In genomic region chr19:47686679-47687450, GRCh38 we compare ENCODE assay signal across 17 cellular contexts. TPM values are rescaled to one million over a fixed set of nuclear protein-coding genes. Genes with fewer than 3 reads are reported as not detected.
DNase-seq lines count a peak whose midpoint lies in the region; ATAC-seq, FAIRE-seq and TF ChIP-seq lines count a peak whose summit lies in the region.
"Had no signal": no experiment of that assay in that cellular context is flagged by ENCODE, and none has a peak within 500 bp of the region (broad histone marks: within the 10 kb centered on the region; RNA-seq: fewer than 3 reads in every experiment).

No MANE protein-coding gene starts in this region.

- WGBS in H9 (ENCODE audit: extremely low coverage, insufficient read length, low lambda C conversion rate), result no CpG with 5 or more reads among the region's 7 CpGs
- 65% methylated on average over 7 of the region's 7 CpGs for WGBS in K562 (ENCODE audit: insufficient coverage, low coverage, missing lambda C conversion rate)

- H3K4me3 Mint-ChIP-seq in activated T-cell treated with anti-CD3 and anti-CD28 coated beads, Interleukin-2, amount 50 U/mL, for 72 hours, result no peak overlapping the region
- no peak overlapping the region for H3K4me3 Mint-ChIP-seq in activated T-cell treated with anti-CD3 and anti-CD28 coated beads, Interleukin-2, amount 50 U/mL, for 4 hours
- H3K4me3 Mint-ChIP-seq in H9, result no peak overlapping the region

- H2BK12ac ChIP-seq in H9 (ENCODE audit: insufficient read length, low read depth, low read length), result no peak overlapping the region

- peak overlapping the region; percentile 0 for H3K27ac Mint-ChIP-seq in activated T-cell treated with anti-CD3 and anti-CD28 coated beads, Interleukin-2, amount 50 U/mL, for 72 hours
- H3K27ac Mint-ChIP-seq in H9, result peak overlapping the region in 2 of 3 experiments; percentile 6 to 8; a peak in 2 of 7 replicates

- H3K27me3 Mint-ChIP-seq in activated T-cell treated with anti-CD3 and anti-CD28 coated beads, Interleukin-2, amount 50 U/mL, for 72 hours (ENCODE audit: low read depth), result no peaks in the 10 kb centered on the region
- no peaks in the 10 kb centered on the region for H3K27me3 Mint-ChIP-seq in activated T-cell treated with anti-CD3 and anti-CD28 coated beads, Interleukin-2, amount 50 U/mL, for 4 hours (ENCODE audit: low read depth)
- no peaks in the 10 kb centered on the region for H3K27me3 Mint-ChIP-seq in H9 (ENCODE audit: low read depth)
- H3K27me3 Mint-ChIP-seq: CD4-positive, CD25-positive, alpha-beta regulatory T cell had no signal

- no peaks in the 10 kb centered on the region for H4K20me1 ChIP-seq in H9 (ENCODE audit: control insufficient read depth, insufficient read depth, insufficient read length)
- 0 out of 2 replicates have a peak, but pooled peaks cover 4% of the 10 kb centered on the region for H4K20me1 ChIP-seq in K562 (replicated peaks; ENCODE audit: control insufficient read depth, insufficient read depth, low read length)
- peaks cover 20% of the 10 kb centered on the region for H4K20me1 ChIP-seq in osteoblast (ENCODE audit: insufficient read depth, low read length)

- H4K5ac ChIP-seq in H9 (ENCODE audit: insufficient read length, low read depth, low read length), result no peak overlapping the region

- POLR2A ChIA-PET in K562 (lab: Yijun Ruan, JAX), result no interaction called here

- H3K36me3 ChIP-seq in K562 (ENCODE audit: control insufficient read depth, insufficient read depth, low read length), result 0 out of 3 replicates have a peak, but pooled peaks cover 2% of the 10 kb centered on the region
- H3K36me3 ChIP-seq in osteoblast (ENCODE audit: insufficient read depth, low read length), result peaks cover 23% of the 10 kb centered on the region
- H3K36me3 ChIP-seq: HAP-1 had no signal

- H3K27me3 ChIP-seq in H9 (ENCODE audit: insufficient read depth, low read length) (no peaks in the 10 kb centered on the region), K562 (ENCODE audit: control insufficient read depth in 2 of 2, insufficient read depth in 2 of 2, low read length in 2 of 2) (no peaks in the 10 kb centered on the region), osteoblast (ENCODE audit: insufficient read depth, low read length) (no peaks in the 10 kb centered on the region)
- H3K27me3 ChIP-seq: BLaER1 treated with 17β-estradiol and CSF1 and Interleukin-3, amounts not matched to agents 10 nM and 100 nM had no signal

- H2BK120ac ChIP-seq in H9 (ENCODE audit: low read depth, low read length, poor library complexity, severe bottlenecking), result no peak overlapping the region

- FAIRE-seq in K562 (lab: Jason Lieb, UNC), result no peak
- FAIRE-seq: GM12892, GM19239 had no signal

- H3K4me3 ChIP-seq in K562, result no peak overlapping the region
- H3K4me3 ChIP-seq in osteoblast (ENCODE audit: insufficient read depth, low read length), result no peak overlapping the region
- H3K4me3 ChIP-seq: BLaER1 treated with 17β-estradiol and CSF1 and Interleukin-3, amounts not matched to agents 10 nM and 100 nM; HAP-1 had no signal

- H3K9me3 ChIP-seq in H9 (ENCODE audit: control insufficient read depth, low read depth, low read length), result no peaks in the 10 kb centered on the region
- H3K9me3 ChIP-seq in K562 (replicated peaks; ENCODE audit: control insufficient read depth, insufficient read depth, low read depth, low read length), result no peaks in the 10 kb centered on the region
- H3K9me3 ChIP-seq in osteoblast (ENCODE audit: low read depth, low read length), result no peaks in the 10 kb centered on the region
- H3K9me3 ChIP-seq: BLaER1 treated with 17β-estradiol and CSF1 and Interleukin-3, amounts not matched to agents 10 nM and 100 nM; HAP-1 had no signal

- H3K4ac ChIP-seq in H9 (ENCODE audit: low read depth, low read length), result no peak overlapping the region

- TF ChIP-seq CTCF in H9 (conservative IDR thresholded peaks at IDR 0.05) (no peak), K562 (IDR thresholded peaks at IDR 0.05 in 2 of 3, conservative IDR thresholded peaks at IDR 0.05 in 1 of 3; ENCODE audit: insufficient read depth in 2 of 3, low read depth in 1 of 3, low read length in 3 of 3) (no peak), osteoblast (IDR thresholded peaks at IDR 0.05; ENCODE audit: extremely low read depth, low read depth, low read length) (no peak)

- no peak overlapping the region for H3K14ac ChIP-seq in H9 (ENCODE audit: insufficient read depth, low read length)

- no peak overlapping the region for H3K23ac ChIP-seq in H9 (ENCODE audit: insufficient read length, low read depth, low read length)

- H3K9me1 ChIP-seq in K562 (ENCODE audit: control insufficient read depth, insufficient read depth, low read length), result peaks cover 4% of the 10 kb centered on the region

- H3K9ac ChIP-seq in H9 (ENCODE audit: extremely low read depth, insufficient read length, low read length), result no peak overlapping the region
- H3K9ac ChIP-seq in K562 (ENCODE audit: insufficient read depth in 1 of 2, low read depth in 2 of 2, low read length in 2 of 2), result no peak overlapping the region
- H3K9ac ChIP-seq: BLaER1 treated with 17β-estradiol and CSF1 and Interleukin-3, amounts not matched to agents 10 nM and 100 nM had no signal

- H2AFZ ChIP-seq in H9 (ENCODE audit: low read length), result no peak overlapping the region
- no peak overlapping the region for H2AFZ ChIP-seq in K562 (ENCODE audit: low read depth, low read length)
- H2AFZ ChIP-seq in osteoblast (ENCODE audit: low read length), result no peak overlapping the region

- DNase-seq in activated T-cell treated with anti-CD3 and anti-CD28 coated beads, Interleukin-2, amount 50 U/mL, for 72 hours, result no peak
- DNase-seq in activated T-cell treated with anti-CD3 and anti-CD28 coated beads, Interleukin-2, amount 50 U/mL, for 4 hours, result no peak
- DNase-seq in H9 (no peak), K562 (ENCODE audit: extremely low read depth in 1 of 4, low spot score in 3 of 4) (no peak), osteoblast (ENCODE audit: insufficient read length, low spot score, missing footprints) (peak; percentile 27), ureter (ENCODE audit: low spot score) (no peak)
- DNase-seq: 8988T; CD4-positive, CD25-positive, alpha-beta regulatory T cell; DMS79; GOT3 had no signal

- no peak for TF ChIP-seq EP300 in K562 (IDR thresholded peaks at IDR 0.05; ENCODE audit: low read length)

- H3T11ph ChIP-seq in H9 (ENCODE audit: low read length), result no peak overlapping the region

- H3K4me1 ChIP-seq in H9 (ENCODE audit: insufficient read depth, low read length) (no peaks in the 10 kb centered on the region), K562 (replicated peaks in 1 of 2; ENCODE audit: control insufficient read depth in 2 of 2, insufficient read depth in 2 of 2, low read length in 2 of 2) (peaks cover 3 to 4% of the 10 kb centered on the region in 2 experiments; a peak in 3 of 5 replicates), osteoblast (ENCODE audit: insufficient read depth, low read length) (no peaks in the 10 kb centered on the region)
- H3K4me1 ChIP-seq: BLaER1 treated with 17β-estradiol and CSF1 and Interleukin-3, amounts not matched to agents 10 nM and 100 nM had no signal

- no peaks in the 10 kb centered on the region for H3K9me3 Mint-ChIP-seq in activated T-cell treated with anti-CD3 and anti-CD28 coated beads, Interleukin-2, amount 50 U/mL, for 72 hours
- no peaks in the 10 kb centered on the region for H3K9me3 Mint-ChIP-seq in activated T-cell treated with anti-CD3 and anti-CD28 coated beads, Interleukin-2, amount 50 U/mL, for 4 hours
- H3K9me3 Mint-ChIP-seq in H9, result no peaks in the 10 kb centered on the region
- H3K9me3 Mint-ChIP-seq: CD4-positive, CD25-positive, alpha-beta regulatory T cell had no signal

- H2AK5ac ChIP-seq in H9 (ENCODE audit: insufficient read length, low read length), result no peak overlapping the region

- H3K36me3 Mint-ChIP-seq in activated T-cell treated with anti-CD3 and anti-CD28 coated beads, Interleukin-2, amount 50 U/mL, for 72 hours (ENCODE audit: insufficient read depth in 2 of 2), result peaks cover 0 to 1% of the 10 kb centered on the region in 2 donors
- peaks cover 18% of the 10 kb centered on the region for H3K36me3 Mint-ChIP-seq in activated T-cell treated with anti-CD3 and anti-CD28 coated beads, Interleukin-2, amount 50 U/mL, for 4 hours (ENCODE audit: insufficient read depth)
- peaks cover 7 to 40% (median 37%) of the 10 kb centered on the region in 3 experiments; a peak in 6 of 7 replicates for H3K36me3 Mint-ChIP-seq in H9 (ENCODE audit: insufficient read depth in 1 of 3, low read depth in 3 of 3)

- H2BK20ac ChIP-seq in H9 (ENCODE audit: low read depth, low read length, poor library complexity, severe bottlenecking), result no peak overlapping the region

- H3K23me2 ChIP-seq in H9 (ENCODE audit: insufficient read length, low read depth, low read length, poor library complexity, severe bottlenecking), result no peaks in the 10 kb centered on the region

- H3K18ac ChIP-seq in H9 (ENCODE audit: insufficient read length, low read depth, low read length), result no peak overlapping the region

- no peak overlapping the region for H3K56ac ChIP-seq in H9 (ENCODE audit: insufficient read length, low read depth, low read length)

- no peak for TF ChIP-seq RAD21 in K562 (CRISPR knock-in tag; conservative IDR thresholded peaks at IDR 0.05 in 1 of 2, IDR thresholded peaks at IDR 0.05 in 1 of 2)

- H3K79me2 ChIP-seq in H9 (ENCODE audit: insufficient read depth, low read length) (no peaks in the 10 kb centered on the region), K562 (ENCODE audit: control insufficient read depth, insufficient read depth, low read length) (no peaks in the 10 kb centered on the region), osteoblast (ENCODE audit: insufficient read depth, low read length) (peaks cover 15% of the 10 kb centered on the region)

- no peak for TF ChIP-seq POLR2A in K562 (conservative IDR thresholded peaks at IDR 0.05)

- no peak overlapping the region for H4K8ac ChIP-seq in H9 (replicated peaks; ENCODE audit: insufficient read length, low read depth, low read length)

- intact Hi-C loops in K562 (cut with micrococcal nuclease), result no loop called here

- no peaks in the 10 kb centered on the region for H3K4me1 Mint-ChIP-seq in activated T-cell treated with anti-CD3 and anti-CD28 coated beads, Interleukin-2, amount 50 U/mL, for 72 hours (ENCODE audit: low read depth)
- H3K4me1 Mint-ChIP-seq in activated T-cell treated with anti-CD3 and anti-CD28 coated beads, Interleukin-2, amount 50 U/mL, for 4 hours (ENCODE audit: low read depth), result no peaks in the 10 kb centered on the region
- no peaks in the 10 kb centered on the region for H3K4me1 Mint-ChIP-seq in H9

- H3K27ac ChIP-seq in H9 (ENCODE audit: insufficient read length, low read depth, low read length), result no peak overlapping the region
- no peak overlapping the region for H3K27ac ChIP-seq in K562 (ENCODE audit: extremely low read depth, low read depth, low read length)
- H3K27ac ChIP-seq in osteoblast (ENCODE audit: low read depth, low read length), result no peak overlapping the region
- H3K27ac ChIP-seq: BLaER1 treated with 17β-estradiol and CSF1 and Interleukin-3, amounts not matched to agents 10 nM and 100 nM; HL-60 had no signal

- no peak overlapping the region for H3K4me2 ChIP-seq in H9 (ENCODE audit: insufficient read depth, insufficient read length, low read length)
- no peak overlapping the region for H3K4me2 ChIP-seq in K562 (ENCODE audit: insufficient read depth, low read length)
- H3K4me2 ChIP-seq in osteoblast (ENCODE audit: insufficient read depth, low read length), result no peak overlapping the region
- H3K4me2 ChIP-seq: BLaER1 treated with 17β-estradiol and CSF1 and Interleukin-3, amounts not matched to agents 10 nM and 100 nM had no signal

- no peak overlapping the region for H4K91ac ChIP-seq in H9 (ENCODE audit: insufficient read length, low read depth, low read length)

- no peaks in the 10 kb centered on the region for H3K79me1 ChIP-seq in H9 (ENCODE audit: insufficient read depth, low read depth, low read length, poor library complexity, severe bottlenecking)

- in situ Hi-C loops in K562 (cut with MboI), result no loop called here

- no peak overlapping the region for H2BK15ac ChIP-seq in H9 (ENCODE audit: low read depth, low read length)

- H2BK5ac ChIP-seq in H9 (ENCODE audit: insufficient read length, low read length), result no peak overlapping the region

- ATAC-seq in activated T-cell treated with anti-CD3 and anti-CD28 coated beads, Interleukin-2, amount 50 U/mL, for 72 hours (replicated peaks in 1 of 2), result no peak
- no peak for ATAC-seq in activated T-cell treated with anti-CD3 and anti-CD28 coated beads, Interleukin-2, amount 50 U/mL, for 4 hours
- no peak for ATAC-seq in K562
- ATAC-seq in GM18858 (IDR thresholded peaks at IDR 0.05; ENCODE audit: unreplicated experiment), result no peak

- BruUV-seq in K562 (replicated peaks; lab: Mats Ljungman, UMichigan), result no TSS peak

- CTCF ChIA-PET in K562 (lab: Yijun Ruan, JAX; ENCODE audit: low intra/inter-chr PET ratio), result no interaction called here

RNA-seq across cellular contexts. Expression of gene EHD2, which starts 26.4 kb away (rescaled TPM):
- total RNA-seq in activated T-cell treated with anti-CD3 and anti-CD28 coated beads, Interleukin-2, amount 50 U/mL, for 72 hours, result 1 to 10 TPM; 1.6 to 2.9 TPM
- under 1 TPM; 0.26 to 0.66 (median 0.43) TPM for total RNA-seq in activated T-cell treated with anti-CD3 and anti-CD28 coated beads, Interleukin-2, amount 50 U/mL, for 4 hours
- total RNA-seq in H9 (2021) (18.7 and 19.7 TPM in 2 replicates), K562 (2014; rRNA removed) (4.3 and 5.9 TPM in 2 replicates), K562 (2014; rRNA removed; fragmentation: Illumina TruSeq; extraction: Trizol) (1.6 and 1.8 TPM in 2 replicates), K562 (2015; rRNA removed; fragmentation: Illumina TruSeq; extraction: Trizol) (1.8 and 2.3 TPM in 2 replicates), K562 (2021) (26.3 and 32.2 TPM in 2 replicates), osteoblast (136 and 144 TPM in 2 replicates), ureter (126 TPM)
- total RNA-seq in K562 (2011; cell fraction: chromatin; rRNA removed; ENCODE audit: low replicate concordance), result 11.5 and 24.1 TPM in 2 replicates
- total RNA-seq in K562 (2011; cell fraction: nucleolus; rRNA removed), result 15.1 and 17.2 TPM in 2 replicates
- total RNA-seq in K562 (2011; cell fraction: nucleoplasm; rRNA removed), result 13.1 and 17.8 TPM in 2 replicates
- polyA plus RNA-seq in K562 (2011; rRNA removed) (3.0 and 9.6 TPM in 2 replicates), K562 (2014; fragmentation: Illumina TruSeq; extraction: Trizol) (14.7 and 15.3 TPM in 2 replicates), K562 (2014; fragmentation: Nextera tagmentation; extraction: Ambion mirVana) (1 to 10 TPM; 1.7 to 2.1 TPM), K562 (2014; rRNA removed) (7.5 and 9.0 TPM in 2 replicates)
- polyA plus RNA-seq in K562 (2011; cell fraction: cytosol; rRNA removed), result 6.5 and 11.7 TPM in 2 replicates
- polyA plus RNA-seq in K562 (2011; cell fraction: nucleus; rRNA removed), result 5.3 and 11.9 TPM in 2 replicates
- polyA plus RNA-seq in K562 (2012), result 20.4 and 23.6 TPM in 2 replicates
- 4.3 and 4.9 TPM in 2 replicates for polyA minus RNA-seq in K562 (2011; rRNA and poly(A)+ RNA removed)
- polyA minus RNA-seq in K562 (2011; cell fraction: cytosol; rRNA and poly(A)+ RNA removed), result 31.8 and 37.0 TPM in 2 replicates
- polyA minus RNA-seq in K562 (2011; cell fraction: nucleus; rRNA and poly(A)+ RNA removed), result 7.6 and 8.9 TPM in 2 replicates
- total RNA-seq: G401 had no signal

RNA-seq across cellular contexts. Expression of gene NOP53, which starts 58.5 kb away (rescaled TPM):
- total RNA-seq in activated T-cell treated with anti-CD3 and anti-CD28 coated beads, Interleukin-2, amount 50 U/mL, for 72 hours, result 100 to 1,000 TPM; 405 to 415 TPM
- 100 to 1,000 TPM; 260 to 295 (median 277) TPM for total RNA-seq in activated T-cell treated with anti-CD3 and anti-CD28 coated beads, Interleukin-2, amount 50 U/mL, for 4 hours
- total RNA-seq in H9 (2021) (325 and 332 TPM in 2 replicates), K562 (2014; rRNA removed) (254 and 304 TPM in 2 replicates), K562 (2014; rRNA removed; fragmentation: Illumina TruSeq; extraction: Trizol) (97.1 and 111 TPM in 2 replicates), K562 (2015; rRNA removed; fragmentation: Illumina TruSeq; extraction: Trizol) (139 and 145 TPM in 2 replicates), K562 (2021) (207 and 231 TPM in 2 replicates), osteoblast (55.7 and 56.6 TPM in 2 replicates), ureter (450 TPM)
- 71.9 and 141 TPM in 2 replicates for total RNA-seq in K562 (2011; cell fraction: chromatin; rRNA removed; ENCODE audit: low replicate concordance)
- total RNA-seq in K562 (2011; cell fraction: nucleolus; rRNA removed), result 125 and 129 TPM in 2 replicates
- total RNA-seq in K562 (2011; cell fraction: nucleoplasm; rRNA removed), result 105 and 135 TPM in 2 replicates
- polyA plus RNA-seq in K562 (2011; rRNA removed) (146 and 189 TPM in 2 replicates), K562 (2014; fragmentation: Illumina TruSeq; extraction: Trizol) (113 and 268 TPM in 2 replicates), K562 (2014; fragmentation: Nextera tagmentation; extraction: Ambion mirVana) (1 to 10 TPM; 6.5 to 7.0 TPM), K562 (2014; rRNA removed) (257 and 274 TPM in 2 replicates)
- 121 and 183 TPM in 2 replicates for polyA plus RNA-seq in K562 (2011; cell fraction: cytosol; rRNA removed)
- polyA plus RNA-seq in K562 (2011; cell fraction: nucleus; rRNA removed), result 86.3 and 109 TPM in 2 replicates
- polyA plus RNA-seq in K562 (2012), result 423 and 620 TPM in 2 replicates
- 48.0 and 49.6 TPM in 2 replicates for polyA minus RNA-seq in K562 (2011; rRNA and poly(A)+ RNA removed)
- polyA minus RNA-seq in K562 (2011; cell fraction: cytosol; rRNA and poly(A)+ RNA removed), result 107 and 130 TPM in 2 replicates
- 35.7 and 49.4 TPM in 2 replicates for polyA minus RNA-seq in K562 (2011; cell fraction: nucleus; rRNA and poly(A)+ RNA removed)
